16 cellular contexts compared by ENCODE assay signal in genomic region chr13:59250276-59250990, GRCh38.
DNase-seq lines count a peak whose midpoint lies in the region; ATAC-seq and TF ChIP-seq lines count a peak whose summit lies in the region.
"Had no signal": no experiment of that assay in that cellular context is flagged by ENCODE, and none has a peak within 500 bp of the region (broad histone marks: within the 10 kb centered on the region; RNA-seq: fewer than 3 reads in every experiment).

No MANE protein-coding gene starts in this region.

- ATAC-seq in GM21825 (IDR thresholded peaks at IDR 0.05; ENCODE audit: unreplicated experiment): no peak
- no peak for ATAC-seq in GM18873 (IDR thresholded peaks at IDR 0.05; ENCODE audit: low FRiP score, unreplicated experiment)
- ATAC-seq: GM12878 had no signal

- peak overlapping the region; percentile 21 for H2AFZ ChIP-seq in neural progenitor cell (replicated peaks)
- H2AFZ ChIP-seq: GM23248 had no signal

- no peak overlapping the region for H3K4me3 Mint-ChIP-seq in neural progenitor cell

- H3K36me3 ChIP-seq in neural progenitor cell: no peaks in the 10 kb centered on the region
- H3K36me3 ChIP-seq: BLaER1 treated with 17β-estradiol and CSF1 and Interleukin-3, amounts not matched to agents 10 nM and 100 nM; SJCRH30 had no signal

- H3K4me3 ChIP-seq in dorsolateral prefrontal cortex (peak overlapping the region in 30 of 59 donors; percentile 3 to 43 (median 26)), neural progenitor cell (no peak overlapping the region)
- H3K4me3 ChIP-seq: BLaER1 treated with 17β-estradiol and CSF1 and Interleukin-3, amounts not matched to agents 10 nM and 100 nM; GM12878; GM23248; SJCRH30 had no signal

- peaks cover 4% of the 10 kb centered on the region for H3K4me1 ChIP-seq in neural progenitor cell

- no peaks in the 10 kb centered on the region for H3K79me2 ChIP-seq in neural progenitor cell (ENCODE audit: low read depth)

- no peaks in the 10 kb centered on the region for H3K27me3 ChIP-seq in dorsolateral prefrontal cortex
- H3K27me3 ChIP-seq in neural progenitor cell: no peaks in the 10 kb centered on the region
- H3K27me3 ChIP-seq: BLaER1 treated with 17β-estradiol and CSF1 and Interleukin-3, amounts not matched to agents 10 nM and 100 nM; SJCRH30 had no signal

- H3K27ac ChIP-seq in dorsolateral prefrontal cortex (peak overlapping the region in 2 of 59 donors; percentile 18 to 56), neural progenitor cell (no peak overlapping the region)
- H3K27ac ChIP-seq: BLaER1 treated with 17β-estradiol and CSF1 and Interleukin-3, amounts not matched to agents 10 nM and 100 nM; GM23248; SJCRH30 had no signal

- H3K4me2 ChIP-seq in neural progenitor cell: no peak overlapping the region
- H3K4me2 ChIP-seq: BLaER1 treated with 17β-estradiol and CSF1 and Interleukin-3, amounts not matched to agents 10 nM and 100 nM had no signal

- H3K9ac ChIP-seq in neural progenitor cell: no peak overlapping the region
- H3K9ac ChIP-seq: BLaER1 treated with 17β-estradiol and CSF1 and Interleukin-3, amounts not matched to agents 10 nM and 100 nM; GM23248 had no signal

- H3K9me3 Mint-ChIP-seq in neural progenitor cell: no peaks in the 10 kb centered on the region

- no peak for TF ChIP-seq CTCF in dorsolateral prefrontal cortex (IDR thresholded peaks at IDR 0.05 in 54 of 56, conservative IDR thresholded peaks at IDR 0.05 in 2 of 56; ENCODE audit: low read depth in 1 of 56, partially characterized antibody in 56 of 56)
- no peak for TF ChIP-seq CTCF in neural progenitor cell (IDR thresholded peaks at IDR 0.05)

- peaks cover 8% of the 10 kb centered on the region for H3K4me1 Mint-ChIP-seq in neural progenitor cell

- no peaks in the 10 kb centered on the region for H4K20me1 ChIP-seq in neural progenitor cell (ENCODE audit: low read depth)
- H4K20me1 ChIP-seq: BLaER1 treated with 17β-estradiol and CSF1 and Interleukin-3, amounts not matched to agents 10 nM and 100 nM had no signal

- no peaks in the 10 kb centered on the region for H3K9me3 ChIP-seq in neural progenitor cell (ENCODE audit: low read depth)
- H3K9me3 ChIP-seq: BLaER1 treated with 17β-estradiol and CSF1 and Interleukin-3, amounts not matched to agents 10 nM and 100 nM; SJCRH30 had no signal

- no peaks in the 10 kb centered on the region for H3K27me3 Mint-ChIP-seq in neural progenitor cell (ENCODE audit: insufficient read depth, low read depth)

- H3K36me3 Mint-ChIP-seq in neural progenitor cell: no peaks in the 10 kb centered on the region

- no peak overlapping the region for H3K27ac Mint-ChIP-seq in neural progenitor cell

- H3F3A ChIP-seq in neural progenitor cell (ENCODE audit: low read depth): no peaks in the 10 kb centered on the region

- DNase-seq in Ammon's horn (ENCODE audit: low spot score): peak; percentile 14
- peak; percentile 31 for DNase-seq in NCI-H2227 treated with DMSO at 0.1 percent for 48 hours (lab: John Stamatoyannopoulos, UW)
- DNase-seq in dorsolateral prefrontal cortex: no peak
- DNase-seq in neural progenitor cell (ENCODE audit: low spot score): no peak
- DNase-seq in NK-92 (lab: John Stamatoyannopoulos, UW; ENCODE audit: unreplicated experiment): no peak
- no peak for DNase-seq in GDM1 (lab: John Stamatoyannopoulos, UW)
- DNase-seq: 8988T, DND-41, GM23248, NCI-H187, NCI-H524, SJCRH30 had no signal

- intact Hi-C loops in dorsolateral prefrontal cortex (cut with DNase I): no loop called here

Comparison
In these comparisons a context has a peak if more than half of its experiments do, and no peak if none do; other contexts are left out.
1. DNase-seq: peak in Ammon's horn (single experiment) and NCI-H2227 treated with DMSO at 0.1 percent for 48 hours (single experiment); none in dorsolateral prefrontal cortex (0 of 10), neural progenitor cell (single experiment), NK-92 (single experiment) and GDM1 (single experiment).